27 cellular contexts compared by ENCODE assay signal in genomic region chr17:71864754-71865153, GRCh38.
"Had no signal": no experiment of that assay in that cellular context is flagged by ENCODE, and none has a peak within 500 bp of the region (broad histone marks: within the 10 kb centered on the region; RNA-seq: fewer than 3 reads in every experiment).

No MANE protein-coding gene starts in this region.

- H3K27ac ChIP-seq: stomach, suprapubic skin, testis, thoracic aorta, thyroid gland, tibial artery, tibial nerve, transverse colon, upper lobe of left lung, upper lobe of right lung, uterus, vagina had no signal

- DNase-seq: stimulated activated CD4-positive, alpha-beta T cell treated with anti-CD3 and anti-CD28 coated beads, Interleukin-2, amount 100 ng/mL, for 48 hours; stimulated activated CD4-positive, alpha-beta T cell treated with anti-CD3 and anti-CD28 coated beads, Interleukin-4, amount 100 ng/mL, for 1 hour; stimulated activated CD4-positive, alpha-beta T cell treated with anti-CD3 and anti-CD28 coated beads, Interleukin-4, amount 100 ng/mL, for 24 hours; stimulated activated CD4-positive, alpha-beta T cell treated with anti-CD3 and anti-CD28 coated beads, Interleukin-4, amount 100 ng/mL, for 4 hours; stimulated activated CD8-positive, alpha-beta memory T cell treated with anti-CD3 and anti-CD28 coated beads, Interleukin-4, amount 100 ng/mL, for 48 hours; stimulated activated naive B cell treated with anti-CD40 and anti-IgM and Interleukin-4, amounts not matched to agents 10 μg/mL and 1 μg/mL and 100 μg/mL, for 72 hours; stimulated activated naive CD4-positive, alpha-beta T cell; stimulated activated naive CD4-positive, alpha-beta T cell treated with Interleukin-2 at 50 U/mL for 16 hours; stimulated activated naive CD8-positive, alpha-beta T cell treated with anti-CD3 and anti-CD28 coated beads, Interleukin-15, amount 100 ng/mL, for 72 hours; stimulated activated naive CD8-positive, alpha-beta T cell treated with anti-CD3 and anti-CD28 coated beads, Interleukin-15, Interleukin-2, amounts not matched to agents 100 U/mL and 50 U/mL, for 24 hours; stomach; substantia nigra; testis; thyroid gland; tibial artery; transverse colon; upper lobe of left lung; upper lobe of right lung; uterus had no signal

- H3K27me3 ChIP-seq: stomach, testis, thyroid gland, tibial artery, tibial nerve, transverse colon, upper lobe of left lung, upper lobe of right lung, uterus, vagina had no signal

- ATAC-seq: stimulated activated effector memory CD8-positive, alpha-beta T cell treated with anti-CD3 and anti-CD28 coated beads, Interleukin-12 subunit alpha, Interleukin-12 subunit beta, amount 100 ng/mL, for 72 hours; stimulated activated memory B cell treated with anti-CD40 and anti-IgM and Interleukin-4, amounts not matched to agents 10 μg/mL and 1 μg/mL and 100 μg/mL, for 72 hours; stimulated activated naive B cell treated with anti-CD40 and anti-IgM and Interleukin-4, amounts not matched to agents 10 μg/mL and 1 μg/mL and 100 μg/mL, for 72 hours; stimulated activated naive CD8-positive, alpha-beta T cell treated with anti-CD3 and anti-CD28 coated beads, Interleukin-15, amount 100 ng/mL, for 72 hours; stimulated activated naive CD8-positive, alpha-beta T cell treated with anti-CD3 and anti-CD28 coated beads, Interleukin-15, Interleukin-2, amounts not matched to agents 100 U/mL and 50 U/mL, for 24 hours; upper lobe of right lung had no signal

- H3K9me3 ChIP-seq: stomach, suprapubic skin, testis, thoracic aorta, thyroid gland, tibial artery, tibial nerve, transverse colon, upper lobe of left lung, upper lobe of right lung, uterus, vagina had no signal

- H3K27ac Mint-ChIP-seq: stimulated activated effector memory CD8-positive, alpha-beta T cell treated with anti-CD3 and anti-CD28 coated beads, Interleukin-12 subunit alpha, Interleukin-12 subunit beta, amount 100 ng/mL, for 72 hours; stimulated activated memory B cell treated with anti-CD40 and anti-IgM and Interleukin-4, amounts not matched to agents 10 μg/mL and 1 μg/mL and 100 μg/mL, for 72 hours; stimulated activated naive B cell treated with anti-CD40 and anti-IgM and Interleukin-4, amounts not matched to agents 10 μg/mL and 1 μg/mL and 100 μg/mL, for 72 hours; stimulated activated naive CD8-positive, alpha-beta T cell treated with anti-CD3 and anti-CD28 coated beads, Interleukin-15, amount 100 ng/mL, for 72 hours; stimulated activated naive CD8-positive, alpha-beta T cell treated with anti-CD3 and anti-CD28 coated beads, Interleukin-15, Interleukin-2, amounts not matched to agents 100 ng/mL and 50 ng/mL, for 24 hours; type B pancreatic cell had no signal

- H3K4me1 ChIP-seq: stomach, suprapubic skin, testis, thyroid gland, tibial artery, tibial nerve, upper lobe of left lung, upper lobe of right lung, uterus, vagina had no signal

- H3K27me3 Mint-ChIP-seq: stimulated activated memory B cell treated with anti-CD40 and anti-IgM and Interleukin-4, amounts not matched to agents 10 μg/mL and 1 μg/mL and 100 μg/mL, for 72 hours; stimulated activated naive B cell treated with anti-CD40 and anti-IgM and Interleukin-4, amounts not matched to agents 10 μg/mL and 1 μg/mL and 100 μg/mL, for 72 hours; stimulated activated naive CD8-positive, alpha-beta T cell treated with anti-CD3 and anti-CD28 coated beads, Interleukin-15, amount 100 ng/mL, for 72 hours; stimulated activated naive CD8-positive, alpha-beta T cell treated with anti-CD3 and anti-CD28 coated beads, Interleukin-15, Interleukin-2, amounts not matched to agents 100 ng/mL and 50 ng/mL, for 24 hours had no signal

- H3K4me3 ChIP-seq: stomach, suprapubic skin, testis, thoracic aorta, thyroid gland, tibial artery, tibial nerve, transverse colon, upper lobe of left lung, upper lobe of right lung, uterus, vagina had no signal

- H3K9me3 Mint-ChIP-seq: stimulated activated memory B cell treated with anti-CD40 and anti-IgM and Interleukin-4, amounts not matched to agents 10 μg/mL and 1 μg/mL and 100 μg/mL, for 72 hours; stimulated activated naive B cell treated with anti-CD40 and anti-IgM and Interleukin-4, amounts not matched to agents 10 μg/mL and 1 μg/mL and 100 μg/mL, for 72 hours; stimulated activated naive CD8-positive, alpha-beta T cell treated with anti-CD3 and anti-CD28 coated beads, Interleukin-15, amount 100 ng/mL, for 72 hours; type B pancreatic cell had no signal

- H3K4me1 Mint-ChIP-seq: stimulated activated effector memory CD8-positive, alpha-beta T cell treated with anti-CD3 and anti-CD28 coated beads, Interleukin-12 subunit alpha, Interleukin-12 subunit beta, amount 100 ng/mL, for 72 hours; stimulated activated memory B cell treated with anti-CD40 and anti-IgM and Interleukin-4, amounts not matched to agents 10 μg/mL and 1 μg/mL and 100 μg/mL, for 72 hours; stimulated activated naive B cell treated with anti-CD40 and anti-IgM and Interleukin-4, amounts not matched to agents 10 μg/mL and 1 μg/mL and 100 μg/mL, for 72 hours; stimulated activated naive CD8-positive, alpha-beta T cell treated with anti-CD3 and anti-CD28 coated beads, Interleukin-15, amount 100 ng/mL, for 72 hours had no signal

- H3K36me3 ChIP-seq: stomach, suprapubic skin, thoracic aorta, thyroid gland, tibial artery, tibial nerve, transverse colon, upper lobe of left lung, upper lobe of right lung, uterus, vagina had no signal

- H3K4me3 Mint-ChIP-seq: stimulated activated effector memory CD8-positive, alpha-beta T cell treated with anti-CD3 and anti-CD28 coated beads, Interleukin-12 subunit alpha, Interleukin-12 subunit beta, amount 100 ng/mL, for 72 hours; stimulated activated memory B cell treated with anti-CD40 and anti-IgM and Interleukin-4, amounts not matched to agents 10 μg/mL and 1 μg/mL and 100 μg/mL, for 72 hours; stimulated activated naive B cell treated with anti-CD40 and anti-IgM and Interleukin-4, amounts not matched to agents 10 μg/mL and 1 μg/mL and 100 μg/mL, for 72 hours; stimulated activated naive CD8-positive, alpha-beta T cell treated with anti-CD3 and anti-CD28 coated beads, Interleukin-15, amount 100 ng/mL, for 72 hours; stimulated activated naive CD8-positive, alpha-beta T cell treated with anti-CD3 and anti-CD28 coated beads, Interleukin-15, Interleukin-2, amounts not matched to agents 100 ng/mL and 50 ng/mL, for 24 hours; type B pancreatic cell had no signal

- H3K36me3 Mint-ChIP-seq: stimulated activated effector memory CD8-positive, alpha-beta T cell treated with anti-CD3 and anti-CD28 coated beads, Interleukin-12 subunit alpha, Interleukin-12 subunit beta, amount 100 ng/mL, for 72 hours; stimulated activated memory B cell treated with anti-CD40 and anti-IgM and Interleukin-4, amounts not matched to agents 10 μg/mL and 1 μg/mL and 100 μg/mL, for 72 hours; stimulated activated naive B cell treated with anti-CD40 and anti-IgM and Interleukin-4, amounts not matched to agents 10 μg/mL and 1 μg/mL and 100 μg/mL, for 72 hours; type B pancreatic cell had no signal
